ENCODE assay signal across 15 cellular contexts in the genomic region with DNA sequence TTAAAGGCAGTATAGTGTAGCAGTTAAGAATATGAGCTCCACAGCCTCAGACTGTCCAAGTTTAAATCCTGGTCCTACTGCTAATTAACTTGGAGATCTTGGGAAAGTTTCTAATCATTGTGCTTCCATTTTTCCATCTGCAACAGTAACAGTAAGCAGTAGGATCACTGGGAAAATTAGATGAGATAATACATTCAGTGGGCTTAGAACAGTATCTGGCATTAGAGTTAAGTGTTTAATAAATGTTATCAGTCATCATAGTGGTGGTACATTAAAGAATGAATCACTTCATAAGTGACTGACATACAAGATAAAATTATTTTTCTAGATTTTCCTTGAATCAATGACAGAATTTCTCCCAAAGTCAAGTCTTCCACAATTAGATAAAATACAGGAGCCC.
"Had no signal": no experiment of that assay in that cellular context is flagged by ENCODE, and none has a peak within 500 bp of the region (broad histone marks: within the 10 kb centered on the region; RNA-seq: fewer than 3 reads in every experiment).

No MANE protein-coding gene starts in this region.

- H3K9me3 Mint-ChIP-seq: activated CD4-positive, alpha-beta T cell treated with anti-CD3 and anti-CD28 coated beads, Interleukin-2, amount 10 ng/mL, durations not matched to agents 7 days and 5 days; activated naive CD8-positive, alpha-beta T cell treated with anti-CD3 and anti-CD28 coated beads for 36 hours; naive thymus-derived CD4-positive, alpha-beta T cell; stimulated activated naive CD8-positive, alpha-beta T cell treated with anti-CD3 and anti-CD28 coated beads, Interleukin-15, amount 100 ng/mL, for 72 hours; T-helper 2 cell treated with Interferon-gamma antibody and Interleukin-4, amounts not matched to agents 5 μg/mL and 100 μg/mL, for 36 hours had no signal

- ATAC-seq: naive thymus-derived CD4-positive, alpha-beta T cell; stimulated activated naive CD8-positive, alpha-beta T cell treated with anti-CD3 and anti-CD28 coated beads, Interleukin-15, amount 100 ng/mL, for 72 hours had no signal

- H3K27me3 ChIP-seq: body of pancreas, neutrophil, testis had no signal

- H3K27ac Mint-ChIP-seq: activated CD4-positive, alpha-beta T cell treated with anti-CD3 and anti-CD28 coated beads, Interleukin-2, amount 10 ng/mL, durations not matched to agents 7 days and 5 days; activated naive CD8-positive, alpha-beta T cell treated with anti-CD3 and anti-CD28 coated beads for 36 hours; naive thymus-derived CD4-positive, alpha-beta T cell; T-helper 2 cell treated with Interferon-gamma antibody and Interleukin-4, amounts not matched to agents 5 μg/mL and 100 μg/mL, for 36 hours had no signal

- H3K9me3 ChIP-seq: body of pancreas, neutrophil, testis had no signal

- H3K36me3 ChIP-seq: neutrophil had no signal

- DNase-seq: activated CD4-positive, alpha-beta T cell treated with anti-CD3 and anti-CD28 coated beads, Interleukin-2, amount 10 ng/mL, durations not matched to agents 7 days and 5 days; activated CD4-positive, CD25-positive, alpha-beta regulatory T cell; activated CD8-positive, alpha-beta memory T cell treated with anti-CD3 and anti-CD28 coated beads, Interleukin-2, amount 50 U/mL, for 48 hours; activated naive CD8-positive, alpha-beta T cell treated with anti-CD3 and anti-CD28 coated beads for 36 hours; amygdala; body of pancreas; left colon; naive thymus-derived CD4-positive, alpha-beta T cell; posterior cingulate gyrus; small intestine; stimulated activated naive CD8-positive, alpha-beta T cell treated with anti-CD3 and anti-CD28 coated beads, Interleukin-15, amount 100 ng/mL, for 72 hours; testis had no signal

- H3K27ac ChIP-seq: neutrophil, testis had no signal

- H3K4me3 ChIP-seq: body of pancreas, lung, testis had no signal

- H3K4me1 ChIP-seq: testis had no signal

- H3K4me3 Mint-ChIP-seq: activated CD4-positive, alpha-beta T cell treated with anti-CD3 and anti-CD28 coated beads, Interleukin-2, amount 10 ng/mL, durations not matched to agents 7 days and 5 days; activated naive CD8-positive, alpha-beta T cell treated with anti-CD3 and anti-CD28 coated beads for 36 hours; naive thymus-derived CD4-positive, alpha-beta T cell; stimulated activated naive CD8-positive, alpha-beta T cell treated with anti-CD3 and anti-CD28 coated beads, Interleukin-15, amount 100 ng/mL, for 72 hours; T-helper 2 cell treated with Interferon-gamma antibody and Interleukin-4, amounts not matched to agents 5 μg/mL and 100 μg/mL, for 36 hours had no signal

- H3K36me3 Mint-ChIP-seq: activated naive CD8-positive, alpha-beta T cell treated with anti-CD3 and anti-CD28 coated beads for 36 hours; naive thymus-derived CD4-positive, alpha-beta T cell had no signal

- FAIRE-seq: small intestine had no signal
